ENCODE assay signal across 12 cellular contexts in genomic region chr3:10204921-10205320, GRCh38. TPM values are rescaled to one million over a fixed set of nuclear protein-coding genes. Genes with fewer than 3 reads are reported as not detected.
DNase-seq lines count a peak whose midpoint lies in the region; ATAC-seq and TF ChIP-seq lines count a peak whose summit lies in the region.
"Had no signal": no experiment of that assay in that cellular context is flagged by ENCODE, and none has a peak within 500 bp of the region (broad histone marks: within the 10 kb centered on the region; RNA-seq: fewer than 3 reads in every experiment).

No MANE protein-coding gene starts in this region.

- H3K4me2 ChIP-seq in OCI-LY7 (ENCODE audit: low read length): no peak overlapping the region

- H3K36me3 ChIP-seq in sigmoid colon (peaks cover 0 to 6% (median 0%) of the 10 kb centered on the region in 4 donors), OCI-LY7 (ENCODE audit: insufficient read depth, low read length) (no peaks in the 10 kb centered on the region)
- H3K36me3 ChIP-seq: prostate gland had no signal

- TF ChIP-seq POLR2A in sigmoid colon (IDR thresholded peaks at IDR 0.05): no peak

- no peaks in the 10 kb centered on the region for H3K27me3 ChIP-seq in sigmoid colon

- H3K36me3 Mint-ChIP-seq in activated CD4-positive, alpha-beta T cell treated with anti-CD3 and anti-CD28 coated beads for 36 hours (ENCODE audit: low read depth): peaks cover 15% of the 10 kb centered on the region
- H3K36me3 Mint-ChIP-seq in activated CD4-positive, alpha-beta T cell treated with anti-CD3 and anti-CD28 coated beads, Interleukin-2, amount 10 ng/mL, durations not matched to agents 24 days and 14 days (ENCODE audit: low read depth): peaks cover 32% of the 10 kb centered on the region

- TF ChIP-seq CTCF in sigmoid colon (IDR thresholded peaks at IDR 0.05) (no peak), OCI-LY7 (conservative IDR thresholded peaks at IDR 0.05; ENCODE audit: low read length) (no peak)

- 94 to 95% methylated on average over 2 of the region's 2 CpGs for WGBS in sigmoid colon, 2 donors

- H3K9me3 Mint-ChIP-seq in activated CD4-positive, alpha-beta T cell treated with anti-CD3 and anti-CD28 coated beads for 36 hours (ENCODE audit: low read depth): no peaks in the 10 kb centered on the region
- H3K9me3 Mint-ChIP-seq in activated CD4-positive, alpha-beta T cell treated with anti-CD3 and anti-CD28 coated beads, Interleukin-2, amount 10 ng/mL, durations not matched to agents 24 days and 14 days: no peaks in the 10 kb centered on the region

- H3K4me1 Mint-ChIP-seq in activated CD4-positive, alpha-beta T cell treated with anti-CD3 and anti-CD28 coated beads for 36 hours: peaks cover 32% of the 10 kb centered on the region
- H3K4me1 Mint-ChIP-seq in activated CD4-positive, alpha-beta T cell treated with anti-CD3 and anti-CD28 coated beads, Interleukin-2, amount 10 ng/mL, durations not matched to agents 24 days and 14 days: peaks cover 36% of the 10 kb centered on the region

- no peaks in the 10 kb centered on the region for H3K79me2 ChIP-seq in OCI-LY7 (ENCODE audit: insufficient read depth, low read depth, low read length)

- H4K20me1 ChIP-seq in OCI-LY7 (ENCODE audit: insufficient read depth, low read length): no peaks in the 10 kb centered on the region

- H3K27ac Mint-ChIP-seq in activated CD4-positive, alpha-beta T cell treated with anti-CD3 and anti-CD28 coated beads for 36 hours: peak overlapping the region; percentile 6
- H3K27ac Mint-ChIP-seq in activated CD4-positive, alpha-beta T cell treated with anti-CD3 and anti-CD28 coated beads, Interleukin-2, amount 10 ng/mL, durations not matched to agents 24 days and 14 days: no peak overlapping the region

- no peak for DNase-seq in activated CD4-positive, alpha-beta T cell treated with anti-CD3 and anti-CD28 coated beads for 36 hours
- DNase-seq in activated CD4-positive, alpha-beta T cell treated with anti-CD3 and anti-CD28 coated beads, Interleukin-2, amount 10 ng/mL, durations not matched to agents 24 days and 14 days: no peak
- DNase-seq in epithelial cell of prostate (ENCODE audit: low read depth, low spot score) (no peak), sigmoid colon (no peak), MV-4-11 (lab: John Stamatoyannopoulos, UW) (no peak), NCI-H146 (lab: John Stamatoyannopoulos, UW) (no peak), OCI-LY7 (ENCODE audit: low spot score) (no peak)
- DNase-seq: activated T-cell treated with anti-CD3 and anti-CD28 coated beads for 4 hours; stimulated activated CD4-positive, alpha-beta T cell treated with anti-CD3 and anti-CD28 coated beads, Interleukin-2, amount 100 ng/mL, for 48 hours had no signal

- no peak overlapping the region for H3K4me3 Mint-ChIP-seq in activated CD4-positive, alpha-beta T cell treated with anti-CD3 and anti-CD28 coated beads for 36 hours
- H3K4me3 Mint-ChIP-seq in activated CD4-positive, alpha-beta T cell treated with anti-CD3 and anti-CD28 coated beads, Interleukin-2, amount 10 ng/mL, durations not matched to agents 24 days and 14 days: no peak overlapping the region

- POLR2A ChIA-PET in activated CD4-positive, alpha-beta T cell treated with anti-CD3 and anti-CD28 coated beads for 36 hours (lab: Charles Lee): no interaction called here
- POLR2A ChIA-PET in OCI-LY7 (lab: Charles Lee): interaction anchor here (1.1 to 2.8 kb wide), 3 partner anchors 8 to 14 kb away, joined by 3 to 18 read pairs (median 5); no protein-coding TSS in a partner anchor

- no peaks in the 10 kb centered on the region for H3K9me2 ChIP-seq in OCI-LY7 (ENCODE audit: insufficient read depth, low read length)

- H3K4me1 ChIP-seq in sigmoid colon: peaks cover 0 to 31% (median 29%) of the 10 kb centered on the region in 4 donors
- peaks cover 15% of the 10 kb centered on the region for H3K4me1 ChIP-seq in OCI-LY7 (ENCODE audit: insufficient read depth, low read length, poor library complexity, severe bottlenecking)

- no peak for ATAC-seq in activated CD4-positive, alpha-beta T cell treated with anti-CD3 and anti-CD28 coated beads for 36 hours
- ATAC-seq in GM18517 (IDR thresholded peaks at IDR 0.05; ENCODE audit: unreplicated experiment): no peak

- peak overlapping the region; percentile 96 for H3K27ac ChIP-seq in epithelial cell of prostate
- peak overlapping the region; percentile 61 to 79 (median 72) for H3K27ac ChIP-seq in sigmoid colon
- no peak overlapping the region for H3K27ac ChIP-seq in OCI-LY7 (ENCODE audit: low read depth, low read length, poor library complexity, severe bottlenecking)

- H3K27me3 Mint-ChIP-seq in activated CD4-positive, alpha-beta T cell treated with anti-CD3 and anti-CD28 coated beads for 36 hours: no peaks in the 10 kb centered on the region
- H3K27me3 Mint-ChIP-seq in activated CD4-positive, alpha-beta T cell treated with anti-CD3 and anti-CD28 coated beads, Interleukin-2, amount 10 ng/mL, durations not matched to agents 24 days and 14 days: no peaks in the 10 kb centered on the region

- BruUV-seq in OCI-LY7 (replicated peaks; lab: Mats Ljungman, UMichigan): no TSS peak

- no peak overlapping the region for H2AFZ ChIP-seq in OCI-LY7 (ENCODE audit: low read length)

- intact Hi-C loops in activated CD4-positive, alpha-beta T cell treated with anti-CD3 and anti-CD28 coated beads for 36 hours (cut with DNase I, micrococcal nuclease): no loop called here
- intact Hi-C loops in activated CD4-positive, alpha-beta T cell treated with anti-CD3 and anti-CD28 coated beads, Interleukin-2, amount 10 ng/mL, durations not matched to agents 24 days and 14 days (cut with micrococcal nuclease): loop anchor here (2.0 kb wide), 1 partner anchor 16 kb away; no protein-coding TSS in a partner anchor
- intact Hi-C loops in sigmoid colon (cut with DNase I): no loop called here
- intact Hi-C loops in OCI-LY7 (cut with micrococcal nuclease; ENCODE audit: unreplicated experiment): no loop called here

- H3K4me3 ChIP-seq in sigmoid colon (no peak overlapping the region), OCI-LY7 (ENCODE audit: low read depth, low read length, poor library complexity, severe bottlenecking) (no peak overlapping the region)
- H3K4me3 ChIP-seq: mucosa of descending colon, prostate gland had no signal

- no peak for TF ChIP-seq EP300 in sigmoid colon (IDR thresholded peaks at IDR 0.05)

- CTCF ChIA-PET in activated CD4-positive, alpha-beta T cell treated with anti-CD3 and anti-CD28 coated beads for 36 hours (lab: Charles Lee): interaction anchor here (0.9 to 3.2 kb wide), 5 partner anchors 10 to 53 kb away, joined by 3 to 8 read pairs (median 6); no protein-coding TSS in a partner anchor
- CTCF ChIA-PET in OCI-LY7 (lab: Charles Lee; ENCODE audit: unreplicated experiment): no interaction called here

- H3K9me3 ChIP-seq in sigmoid colon: no peaks in the 10 kb centered on the region
- H3K9me3 ChIP-seq in OCI-LY7 (ENCODE audit: low read length): no peaks in the 10 kb centered on the region
- H3K9me3 ChIP-seq: mucosa of descending colon, prostate gland had no signal

RNA-seq across cellular contexts. Expression of gene IRAK2, which starts 40.2 kb away (rescaled TPM):
- total RNA-seq in activated CD4-positive, alpha-beta T cell treated with anti-CD3 and anti-CD28 coated beads for 36 hours: 1 to 10 TPM; 3.9 to 4.0 TPM
- total RNA-seq in activated CD4-positive, alpha-beta T cell treated with anti-CD3 and anti-CD28 coated beads, Interleukin-2, amount 10 ng/mL, durations not matched to agents 24 days and 14 days: 4.5 and 5.1 TPM in 2 replicates
- total RNA-seq in sigmoid colon (1 to 10 TPM; 1.1 to 6.1 (median 3.7) TPM), OCI-LY7 (2022) (1.2 and 1.4 TPM in 2 replicates)
- polyA plus RNA-seq in sigmoid colon: 1 to 10 TPM; 1.2 to 2.8 (median 2.8) TPM
- total RNA-seq in OCI-LY7 (2014; rRNA removed; shearing (Covaris generic)): 1.1 and 1.4 TPM in 2 replicates

RNA-seq across cellular contexts. Expression of gene TATDN2, which starts 43.3 kb away (rescaled TPM):
- 10 to 100 TPM; 40.0 to 40.2 TPM for total RNA-seq in activated CD4-positive, alpha-beta T cell treated with anti-CD3 and anti-CD28 coated beads for 36 hours
- 70.9 and 74.4 TPM in 2 replicates for total RNA-seq in activated CD4-positive, alpha-beta T cell treated with anti-CD3 and anti-CD28 coated beads, Interleukin-2, amount 10 ng/mL, durations not matched to agents 24 days and 14 days
- total RNA-seq in sigmoid colon (10 to 100 TPM; 11.2 to 23.3 (median 12.6) TPM), OCI-LY7 (2022) (57.5 and 63.4 TPM in 2 replicates)
- 10 to 100 TPM; 13.4 to 25.7 (median 17.4) TPM for polyA plus RNA-seq in sigmoid colon
- 22.0 and 22.9 TPM in 2 replicates for total RNA-seq in OCI-LY7 (2014; rRNA removed; shearing (Covaris generic))
